Comparison of ENCODE assay signal across 13 cellular contexts in genomic region chr6:13695217-13695616, GRCh38. TPM values are rescaled to one million over a fixed set of nuclear protein-coding genes. Genes with fewer than 3 reads are reported as not detected.
DNase-seq lines count a peak whose midpoint lies in the region; ATAC-seq, FAIRE-seq and TF ChIP-seq lines count a peak whose summit lies in the region.
"Had no signal": no experiment of that assay in that cellular context is flagged by ENCODE, and none has a peak within 500 bp of the region (broad histone marks: within the 10 kb centered on the region; RNA-seq: fewer than 3 reads in every experiment).

No MANE protein-coding gene starts in this region.

- no peak for FAIRE-seq in astrocyte (lab: Jason Lieb, UNC)

- no peak overlapping the region for H3K9ac ChIP-seq in astrocyte (ENCODE audit: low read length)

- in situ Hi-C loops in gastrocnemius medialis (cut with MboI; ENCODE audit: low sequenced_read_pairs in 4 of 4): no loop called here

- no peak for TF ChIP-seq POLR2A in gastrocnemius medialis (IDR thresholded peaks at IDR 0.05)

- intact Hi-C loops in activated CD4-positive, alpha-beta T cell treated with anti-CD3 and anti-CD28 coated beads for 36 hours (cut with DNase I, micrococcal nuclease): loop anchor here in 1 of 2 experiments (1.0 kb wide), 1 partner anchor 11 kb away; no protein-coding TSS in a partner anchor
- intact Hi-C loops in gastrocnemius medialis (cut with DNase I; ENCODE audit: low total_unique reads): no loop called here

- no peak overlapping the region for H2AFZ ChIP-seq in astrocyte (ENCODE audit: low read depth, low read length)

- H3K9me3 Mint-ChIP-seq in activated CD4-positive, alpha-beta T cell treated with anti-CD3 and anti-CD28 coated beads for 36 hours (ENCODE audit: low read depth): no peaks in the 10 kb centered on the region
- H3K9me3 Mint-ChIP-seq in astrocyte (ENCODE audit: unreplicated experiment) (no peaks in the 10 kb centered on the region), progenitor cell of endocrine pancreas (ENCODE audit: low read depth) (no peaks in the 10 kb centered on the region)

- peak overlapping the region; percentile 84 for H3K27ac Mint-ChIP-seq in activated CD4-positive, alpha-beta T cell treated with anti-CD3 and anti-CD28 coated beads for 36 hours
- peak overlapping the region; percentile 48 for H3K27ac Mint-ChIP-seq in astrocyte (ENCODE audit: unreplicated experiment)
- peak overlapping the region; percentile 71 for H3K27ac Mint-ChIP-seq in progenitor cell of endocrine pancreas

- H3K4me3 ChIP-seq in astrocyte (ENCODE audit: insufficient read depth, low read depth, low read length) (no peak overlapping the region), gastrocnemius medialis (no peak overlapping the region)
- H3K4me3 ChIP-seq: colonic mucosa had no signal

- H3K4me2 ChIP-seq in astrocyte (ENCODE audit: low read length): no peak overlapping the region

- H3K4me3 Mint-ChIP-seq in activated CD4-positive, alpha-beta T cell treated with anti-CD3 and anti-CD28 coated beads for 36 hours: peak overlapping the region; percentile 33
- no peak overlapping the region for H3K4me3 Mint-ChIP-seq in astrocyte (ENCODE audit: unreplicated experiment)
- H3K4me3 Mint-ChIP-seq in progenitor cell of endocrine pancreas (ENCODE audit: low read depth): no peak overlapping the region

- H3K79me2 ChIP-seq in astrocyte (ENCODE audit: insufficient read depth, low read length): peaks cover 86% of the 10 kb centered on the region

- no peaks in the 10 kb centered on the region for H3K27me3 Mint-ChIP-seq in activated CD4-positive, alpha-beta T cell treated with anti-CD3 and anti-CD28 coated beads for 36 hours
- H3K27me3 Mint-ChIP-seq in astrocyte (ENCODE audit: low read depth, unreplicated experiment) (no peaks in the 10 kb centered on the region), progenitor cell of endocrine pancreas (no peaks in the 10 kb centered on the region)

- TF ChIP-seq CTCF in astrocyte (IDR thresholded peaks at IDR 0.05; ENCODE audit: insufficient read depth, low read depth, low read length) (no peak), progenitor cell of endocrine pancreas (IDR thresholded peaks at IDR 0.05; ENCODE audit: unreplicated experiment) (no peak), gastrocnemius medialis (IDR thresholded peaks at IDR 0.05 in 4 of 5, conservative IDR thresholded peaks at IDR 0.05 in 1 of 5) (no peak)

- CTCF ChIA-PET in activated CD4-positive, alpha-beta T cell treated with anti-CD3 and anti-CD28 coated beads for 36 hours (lab: Charles Lee): interaction anchor here (0.6 to 2.7 kb wide), 11 partner anchors 9 to 1637 kb away, joined by 3 to 16 read pairs (median 3); partner anchors contain the start of genes MCUR1, NOL7 and SIRT5

- H3K27me3 ChIP-seq in astrocyte (ENCODE audit: insufficient read depth, low read length): no peaks in the 10 kb centered on the region
- no peaks in the 10 kb centered on the region for H3K27me3 ChIP-seq in gastrocnemius medialis
- H3K27me3 ChIP-seq: colonic mucosa had no signal

- H3K36me3 Mint-ChIP-seq in activated CD4-positive, alpha-beta T cell treated with anti-CD3 and anti-CD28 coated beads for 36 hours (ENCODE audit: low read depth): peaks cover 37% of the 10 kb centered on the region
- H3K36me3 Mint-ChIP-seq in astrocyte (ENCODE audit: low read depth, unreplicated experiment): no peaks in the 10 kb centered on the region
- peaks cover 11% of the 10 kb centered on the region for H3K36me3 Mint-ChIP-seq in progenitor cell of endocrine pancreas (ENCODE audit: insufficient read depth)

- H3K27ac ChIP-seq in astrocyte (ENCODE audit: low read depth, low read length) (no peak overlapping the region), gastrocnemius medialis (peak overlapping the region in 1 of 4 donors; percentile 14)
- H3K27ac ChIP-seq: colonic mucosa had no signal

- POLR2A ChIA-PET in activated CD4-positive, alpha-beta T cell treated with anti-CD3 and anti-CD28 coated beads for 36 hours (lab: Charles Lee): interaction anchor here (1.1 kb wide), 1 partner anchor 14 kb away, joined by 13 read pairs; no protein-coding TSS in a partner anchor

- peaks cover 12% of the 10 kb centered on the region for H4K20me1 ChIP-seq in astrocyte (ENCODE audit: insufficient read depth, low read length)

- peaks cover 15% of the 10 kb centered on the region for H3K4me1 ChIP-seq in astrocyte (ENCODE audit: insufficient read depth, low read length)
- H3K4me1 ChIP-seq in gastrocnemius medialis: peaks cover 24 to 49% of the 10 kb centered on the region in 2 donors

- peaks cover 71% of the 10 kb centered on the region for H3K4me1 Mint-ChIP-seq in activated CD4-positive, alpha-beta T cell treated with anti-CD3 and anti-CD28 coated beads for 36 hours
- H3K4me1 Mint-ChIP-seq in astrocyte (ENCODE audit: low read depth, unreplicated experiment) (peaks cover 32% of the 10 kb centered on the region), progenitor cell of endocrine pancreas (ENCODE audit: low read depth) (peaks cover 14% of the 10 kb centered on the region)

- H3K9me3 ChIP-seq in astrocyte (ENCODE audit: insufficient read depth, low read depth, low read length) (no peaks in the 10 kb centered on the region), gastrocnemius medialis (no peaks in the 10 kb centered on the region)
- H3K9me3 ChIP-seq: colonic mucosa had no signal

- ATAC-seq in activated CD4-positive, alpha-beta T cell treated with anti-CD3 and anti-CD28 coated beads for 36 hours: no peak
- ATAC-seq in gastrocnemius medialis: no peak

- H3K36me3 ChIP-seq in astrocyte (ENCODE audit: insufficient read depth, low read length) (peaks cover 4% of the 10 kb centered on the region), gastrocnemius medialis (no peaks in the 10 kb centered on the region)
- H3K36me3 ChIP-seq: colonic mucosa had no signal

- no peak for DNase-seq in activated CD4-positive, alpha-beta T cell treated with anti-CD3 and anti-CD28 coated beads for 36 hours
- no peak for DNase-seq in activated CD4-positive, alpha-beta T cell treated with anti-CD3 and anti-CD28 coated beads, Interleukin-2, amount 50 U/mL, for 1 hour
- peak; percentile 35 for DNase-seq in M059J (ENCODE audit: low read depth)
- DNase-seq in astrocyte (ENCODE audit: low read depth): peak; percentile 37
- no peak for DNase-seq in progenitor cell of endocrine pancreas (ENCODE audit: low spot score, unreplicated experiment)
- no peak for DNase-seq in effector CD8-positive, alpha-beta T cell (lab: John Stamatoyannopoulos, UW)
- no peak for DNase-seq in hepatic stellate cell (ENCODE audit: low spot score)
- DNase-seq in gastrocnemius medialis: no peak
- DNase-seq: activated CD4-positive, alpha-beta T cell treated with anti-CD3 and anti-CD28 coated beads for 1 hour; colonic mucosa; MV-4-11; NCI-H2171; nucleus accumbens had no signal

RNA-seq across cellular contexts. Expression of gene RANBP9, which starts 16.4 kb away (rescaled TPM):
- total RNA-seq in activated CD4-positive, alpha-beta T cell treated with anti-CD3 and anti-CD28 coated beads for 36 hours: 10 to 100 TPM; 50.8 to 65.0 TPM
- 45.7 and 67.4 TPM in 2 replicates for total RNA-seq in M059J (2014; rRNA removed; shearing (Covaris generic))
- total RNA-seq in astrocyte (42.1 and 43.7 TPM in 2 replicates), progenitor cell of endocrine pancreas (58.4 and 59.7 TPM in 2 replicates), gastrocnemius medialis (10 to 100 TPM; 44.7 to 93.1 (median 63.3) TPM)

Comparison
In these comparisons a context has a peak if more than half of its experiments do, and no peak if none do; other contexts are left out.
1. DNase-seq: peak in M059J (single experiment) and astrocyte (single experiment); none in activated CD4-positive, alpha-beta T cell treated with anti-CD3 and anti-CD28 coated beads for 36 hours (single experiment), activated CD4-positive, alpha-beta T cell treated with anti-CD3 and anti-CD28 coated beads, Interleukin-2, amount 50 U/mL, for 1 hour (single experiment), progenitor cell of endocrine pancreas (single experiment), effector CD8-positive, alpha-beta T cell (single experiment), hepatic stellate cell (single experiment) and gastrocnemius medialis (0 of 2).
2. Peak in every context shown above with its lines, with median percentiles within 50 percentile points of each other: H3K27ac Mint-ChIP-seq.